ENCODE assay signal across 9 cellular contexts in genomic region chr1:168179411-168180147, GRCh38. TPM values are rescaled to one million over a fixed set of nuclear protein-coding genes. Genes with fewer than 3 reads are reported as not detected.
DNase-seq lines count a peak whose midpoint lies in the region; ATAC-seq and TF ChIP-seq lines count a peak whose summit lies in the region.
"Had no signal": no experiment of that assay in that cellular context is flagged by ENCODE, and none has a peak within 500 bp of the region (broad histone marks: within the 10 kb centered on the region; RNA-seq: fewer than 3 reads in every experiment).

No MANE protein-coding gene starts in this region.

- H3K36me3 Mint-ChIP-seq in nephron progenitor cell (ENCODE audit: low read depth) = peaks cover under 1% of the 10 kb centered on the region
- H3K36me3 Mint-ChIP-seq in activated CD4-positive, alpha-beta memory T cell treated with anti-CD3 and anti-CD28 coated beads for 36 hours = peaks cover 2% of the 10 kb centered on the region

- H3K9ac ChIP-seq in OCI-LY3 (ENCODE audit: low read length) = peak overlapping the region; percentile 86

- H3K4me3 ChIP-seq in GM08714 (ENCODE audit: low read length) (peak overlapping the region; percentile 94), OCI-LY3 (ENCODE audit: low read length) (peak overlapping the region; percentile 87), ectodermal cell (ENCODE audit: insufficient read depth, low read depth, low read length) (peak overlapping the region; percentile 94)

- no peak for ATAC-seq in HG02852 (IDR thresholded peaks at IDR 0.05; ENCODE audit: unreplicated experiment)
- no peak for ATAC-seq in HG03095 (IDR thresholded peaks at IDR 0.05; ENCODE audit: unreplicated experiment)

- intact Hi-C loops in activated CD4-positive, alpha-beta memory T cell treated with anti-CD3 and anti-CD28 coated beads for 36 hours (cut with micrococcal nuclease) = loop anchor here (1.0 to 2.0 kb wide), 3 partner anchors 141 to 465 kb away; no protein-coding TSS in a partner anchor

- in situ Hi-C loops in ACHN (cut with HindIII; ENCODE audit: low pct_ligation_motif_present, low pct_unique_long_range_greater_than_20kb, low sequenced_read_pairs) = no loop called here

- H4K20me1 ChIP-seq in OCI-LY3 (ENCODE audit: insufficient read depth, low read length) = no peaks in the 10 kb centered on the region

- H3K27ac Mint-ChIP-seq in nephron progenitor cell = no peak overlapping the region
- H3K27ac Mint-ChIP-seq in activated CD4-positive, alpha-beta memory T cell treated with anti-CD3 and anti-CD28 coated beads for 36 hours = no peak overlapping the region
- H3K27ac Mint-ChIP-seq: naive thymus-derived CD8-positive, alpha-beta T cell had no signal

- POLR2A ChIA-PET in activated CD4-positive, alpha-beta memory T cell treated with anti-CD3 and anti-CD28 coated beads for 36 hours (lab: Charles Lee) = interaction anchor here (0.9 to 2.5 kb wide), 4 partner anchors 46 to 54 kb away, joined by 3 to 13 read pairs (median 4); partner anchors contain the start of gene SFT2D2

- H3K4me1 Mint-ChIP-seq in nephron progenitor cell = no peaks in the 10 kb centered on the region
- peaks cover 11% of the 10 kb centered on the region for H3K4me1 Mint-ChIP-seq in activated CD4-positive, alpha-beta memory T cell treated with anti-CD3 and anti-CD28 coated beads for 36 hours (ENCODE audit: low read depth)

- H3K4me1 ChIP-seq in OCI-LY3 (ENCODE audit: low read length) (peaks cover 10% of the 10 kb centered on the region), ectodermal cell (ENCODE audit: control insufficient read depth, insufficient read depth, low read length) (peaks cover 6% of the 10 kb centered on the region)

- no peaks in the 10 kb centered on the region for H3K9me3 ChIP-seq in OCI-LY3 (ENCODE audit: insufficient read depth, low read length)
- no peaks in the 10 kb centered on the region for H3K9me3 ChIP-seq in ectodermal cell (ENCODE audit: control insufficient read depth, low read length)

- H3K4me3 Mint-ChIP-seq in nephron progenitor cell = no peak overlapping the region
- no peak overlapping the region for H3K4me3 Mint-ChIP-seq in activated CD4-positive, alpha-beta memory T cell treated with anti-CD3 and anti-CD28 coated beads for 36 hours
- H3K4me3 Mint-ChIP-seq: naive thymus-derived CD8-positive, alpha-beta T cell had no signal

- no peaks in the 10 kb centered on the region for H3K27me3 Mint-ChIP-seq in nephron progenitor cell (ENCODE audit: low read depth, poor library complexity)
- H3K27me3 Mint-ChIP-seq in activated CD4-positive, alpha-beta memory T cell treated with anti-CD3 and anti-CD28 coated beads for 36 hours = no peaks in the 10 kb centered on the region

- peak overlapping the region; percentile 68 for H3K4me2 ChIP-seq in OCI-LY3 (ENCODE audit: low read length)

- DNase-seq in ACHN = peak; percentile 46
- DNase-seq in nephron progenitor cell = peak; percentile 1
- no peak for DNase-seq in activated CD4-positive, alpha-beta memory T cell treated with anti-CD3 and anti-CD28 coated beads for 36 hours

- H3K79me2 ChIP-seq in OCI-LY3 (ENCODE audit: low read length) = peaks cover 46% of the 10 kb centered on the region

- H3K27ac ChIP-seq in OCI-LY3 (ENCODE audit: low read length) (peak overlapping the region; percentile 76), ectodermal cell (ENCODE audit: insufficient read depth, low read depth, low read length, poor library complexity, severe bottlenecking) (peak overlapping the region; percentile 92)

- H3K36me3 ChIP-seq in OCI-LY3 (replicated peaks; ENCODE audit: low read depth, low read length) (peaks cover 3% of the 10 kb centered on the region), ectodermal cell (ENCODE audit: control insufficient read depth, insufficient read depth, low read length) (no peaks in the 10 kb centered on the region)

- H3K9me3 Mint-ChIP-seq in nephron progenitor cell = peaks cover 12% of the 10 kb centered on the region
- no peaks in the 10 kb centered on the region for H3K9me3 Mint-ChIP-seq in activated CD4-positive, alpha-beta memory T cell treated with anti-CD3 and anti-CD28 coated beads for 36 hours
- H3K9me3 Mint-ChIP-seq: naive thymus-derived CD8-positive, alpha-beta T cell had no signal

- 13% methylated on average over 20 of the region's 20 CpGs for WGBS in ectodermal cell, 2 experiments

- peak overlapping the region; percentile 63 for H2AFZ ChIP-seq in OCI-LY3 (ENCODE audit: low read depth, low read length)

- H3K27me3 ChIP-seq in OCI-LY3 (ENCODE audit: low read depth, low read length) (no peaks in the 10 kb centered on the region), ectodermal cell (ENCODE audit: control insufficient read depth, insufficient read depth, low read length, poor library complexity, severe bottlenecking) (no peaks in the 10 kb centered on the region)

- CTCF ChIA-PET in activated CD4-positive, alpha-beta memory T cell treated with anti-CD3 and anti-CD28 coated beads for 36 hours (lab: Charles Lee) = interaction anchor here (0.8 to 2.8 kb wide), 6 partner anchors 56 to 164 kb away, joined by 3 to 13 read pairs (median 3); no protein-coding TSS in a partner anchor

- no peak for TF ChIP-seq CTCF in OCI-LY3 (IDR thresholded peaks at IDR 0.05; ENCODE audit: low read depth, low read length)
- TF ChIP-seq CTCF in nephron progenitor cell (IDR thresholded peaks at IDR 0.05) = no peak

RNA-seq across cellular contexts. Expression of gene TIPRL, which starts 0.8 kb away (rescaled TPM):
- 33.9 TPM for polyA plus RNA-seq in ectodermal cell (2013, experiment 1 of 4)
- polyA plus RNA-seq in ectodermal cell (2013, experiment 2 of 4) = 30.6 TPM
- polyA plus RNA-seq in ectodermal cell (2013, experiment 3 of 4) = 26.4 TPM
- polyA plus RNA-seq in ectodermal cell (2013, experiment 4 of 4) = 27.7 TPM
- total RNA-seq in activated CD4-positive, alpha-beta memory T cell treated with anti-CD3 and anti-CD28 coated beads for 36 hours = 10 to 100 TPM; 51.1 to 54.2 TPM

RNA-seq across cellular contexts. Expression of gene GPR161, which starts 42.8 kb away (rescaled TPM):
- polyA plus RNA-seq in ectodermal cell (2013, experiment 1 of 4) = 27.0 TPM
- 28.6 TPM for polyA plus RNA-seq in ectodermal cell (2013, experiment 2 of 4)
- 19.2 TPM for polyA plus RNA-seq in ectodermal cell (2013, experiment 3 of 4)
- 24.6 TPM for polyA plus RNA-seq in ectodermal cell (2013, experiment 4 of 4)
- under 1 TPM; 0.88 to 0.97 TPM for total RNA-seq in activated CD4-positive, alpha-beta memory T cell treated with anti-CD3 and anti-CD28 coated beads for 36 hours
- polyA plus RNA-seq: naive thymus-derived CD8-positive, alpha-beta T cell had no signal

RNA-seq across cellular contexts. Expression of gene SFT2D2, which starts 46.2 kb away (rescaled TPM):
- polyA plus RNA-seq in ectodermal cell (2013, experiment 1 of 4) = 16.7 TPM
- 16.9 TPM for polyA plus RNA-seq in ectodermal cell (2013, experiment 2 of 4)
- 9.0 TPM for polyA plus RNA-seq in ectodermal cell (2013, experiment 3 of 4)
- polyA plus RNA-seq in ectodermal cell (2013, experiment 4 of 4) = 10.7 TPM
- 10 to 100 TPM; 52.3 to 52.9 TPM for total RNA-seq in activated CD4-positive, alpha-beta memory T cell treated with anti-CD3 and anti-CD28 coated beads for 36 hours
